10 cellular contexts compared by ENCODE assay signal in the genomic region with DNA sequence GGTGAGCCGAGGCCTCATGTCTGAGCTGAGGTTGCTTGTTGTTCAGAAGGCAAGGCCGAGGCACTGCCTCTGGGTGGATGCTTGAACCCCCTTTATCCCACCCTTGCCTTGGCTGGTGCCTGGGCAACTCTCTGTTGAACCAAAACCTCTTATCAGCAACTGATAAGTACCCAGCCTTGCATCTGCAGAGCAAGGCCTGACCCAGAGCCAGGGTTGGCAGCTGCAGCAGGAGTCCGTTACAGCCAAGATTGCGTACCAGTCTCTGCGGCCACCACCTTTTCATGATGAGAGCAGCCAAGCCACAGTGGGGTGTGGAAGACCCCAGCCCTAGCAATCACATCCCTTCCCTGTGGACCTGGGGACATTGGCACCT.
DNase-seq lines count a peak whose midpoint lies in the region; ATAC-seq, FAIRE-seq and TF ChIP-seq lines count a peak whose summit lies in the region.
"Had no signal": no experiment of that assay in that cellular context is flagged by ENCODE, and none has a peak within 500 bp of the region (broad histone marks: within the 10 kb centered on the region; RNA-seq: fewer than 3 reads in every experiment).

No MANE protein-coding gene starts in this region.

- H3K36me3 Mint-ChIP-seq in stimulated activated naive CD8-positive, alpha-beta T cell treated with anti-CD3 and anti-CD28 coated beads, Interleukin-15, Interleukin-2, amounts not matched to agents 100 ng/mL and 50 ng/mL, for 24 hours (ENCODE audit: low read depth) = no peaks in the 10 kb centered on the region

- ATAC-seq in stimulated activated naive CD8-positive, alpha-beta T cell treated with anti-CD3 and anti-CD28 coated beads, Interleukin-15, Interleukin-2, amounts not matched to agents 100 U/mL and 50 U/mL, for 24 hours = no peak
- ATAC-seq in K562 = no peak

- H3K9me3 Mint-ChIP-seq in stimulated activated naive CD8-positive, alpha-beta T cell treated with anti-CD3 and anti-CD28 coated beads, Interleukin-15, Interleukin-2, amounts not matched to agents 100 ng/mL and 50 ng/mL, for 24 hours = no peaks in the 10 kb centered on the region

- H4K8ac ChIP-seq in mesendoderm (ENCODE audit: low read depth, low read length) = no peak overlapping the region

- H3K9me3 ChIP-seq in K562 (replicated peaks; ENCODE audit: control insufficient read depth, insufficient read depth, low read depth, low read length) (no peaks in the 10 kb centered on the region), ovary (no peaks in the 10 kb centered on the region)

- peak overlapping the region; percentile 31 for H3K56ac ChIP-seq in mesendoderm (ENCODE audit: low read length)

- peak overlapping the region; percentile 71; the same call in 1 of the 3 replicates for H3K27ac ChIP-seq in K562 (ENCODE audit: extremely low read depth, low read depth, low read length)
- H3K27ac ChIP-seq in mesendoderm (ENCODE audit: low read depth, low read length) = no peak overlapping the region
- no peak overlapping the region for H3K27ac ChIP-seq in ovary

- H3K9ac ChIP-seq in K562 (ENCODE audit: insufficient read depth in 1 of 2, low read depth in 2 of 2, low read length in 2 of 2) (peak overlapping the region; percentile 65 to 84; a peak in 3 of 4 replicates), mesendoderm (ENCODE audit: low read length) (no peak overlapping the region)

- DNase-seq in stimulated activated naive CD8-positive, alpha-beta T cell treated with anti-CD3 and anti-CD28 coated beads, Interleukin-15, Interleukin-2, amounts not matched to agents 100 U/mL and 50 U/mL, for 24 hours = no peak
- DNase-seq in K562 (ENCODE audit: extremely low read depth in 1 of 4, low spot score in 3 of 4) (no peak), mesendoderm (peak; percentile 35), cerebellar nuclear complex (lab: John Stamatoyannopoulos, UW) (no peak), AG08396 (ENCODE audit: low spot score) (no peak), ovary (no peak)
- no peak for DNase-seq in activated CD4-positive, CD25-positive, alpha-beta regulatory T cell treated with anti-CD3 and anti-CD28 coated beads, Interleukin-2, amount 50 U/mL, for 72 hours
- DNase-seq: NCI-H2227 treated with DMSO at 0.1 percent for 48 hours, SHP77 had no signal

- BruUV-seq in K562 (replicated peaks; lab: Mats Ljungman, UMichigan) = no TSS peak

- WGBS in K562 (ENCODE audit: insufficient coverage, low coverage, missing lambda C conversion rate) = 86% methylated on average over 4 of the region's 5 CpGs
- WGBS in mesendoderm (ENCODE audit: extremely low coverage, insufficient coverage, low lambda C conversion rate) = no CpG with 5 or more reads among the region's 5 CpGs
- WGBS in ovary, 3 donors = 92 to 99% (median 94%) methylated on average over 5 of the region's 5 CpGs

- TF ChIP-seq EP300 in K562 (IDR thresholded peaks at IDR 0.05; ENCODE audit: low read length) (no peak), ovary (IDR thresholded peaks at IDR 0.05) (no peak)

- intact Hi-C loops in K562 (cut with micrococcal nuclease) = loop anchor here (5.0 kb wide), 1 partner anchor 52 kb away; no protein-coding TSS in a partner anchor
- intact Hi-C loops in ovary (cut with DNase I) = no loop called here

- H2AK5ac ChIP-seq in mesendoderm (ENCODE audit: low read length) = no peak overlapping the region

- no peak overlapping the region for H3K4ac ChIP-seq in mesendoderm (ENCODE audit: low read depth, low read length)

- no peaks in the 10 kb centered on the region for H3K27me3 ChIP-seq in K562 (ENCODE audit: control insufficient read depth in 2 of 2, insufficient read depth in 2 of 2, low read length in 2 of 2)
- H3K27me3 ChIP-seq in mesendoderm (ENCODE audit: insufficient read depth, low read length, poor library complexity) = no peaks in the 10 kb centered on the region
- no peaks in the 10 kb centered on the region for H3K27me3 ChIP-seq in ovary

- H3K9me1 ChIP-seq in K562 (ENCODE audit: control insufficient read depth, insufficient read depth, low read length) = peaks cover 15% of the 10 kb centered on the region

- H3K4me3 Mint-ChIP-seq in stimulated activated naive CD8-positive, alpha-beta T cell treated with anti-CD3 and anti-CD28 coated beads, Interleukin-15, Interleukin-2, amounts not matched to agents 100 ng/mL and 50 ng/mL, for 24 hours = peak overlapping the region; percentile 89

- in situ Hi-C loops in K562 (cut with MboI) = loop anchor here (10.0 kb wide), 1 partner anchor 495 kb away; no protein-coding TSS in a partner anchor

- FAIRE-seq in K562 (lab: Jason Lieb, UNC) = no peak

- H3K4me1 Mint-ChIP-seq in stimulated activated naive CD8-positive, alpha-beta T cell treated with anti-CD3 and anti-CD28 coated beads, Interleukin-15, Interleukin-2, amounts not matched to agents 100 ng/mL and 50 ng/mL, for 24 hours (ENCODE audit: low read depth) = peaks cover 73% of the 10 kb centered on the region

- H4K20me1 ChIP-seq in K562 (replicated peaks; ENCODE audit: control insufficient read depth, insufficient read depth, low read length) = peaks cover 3% of the 10 kb centered on the region; the same call in 1 of the 2 replicates

- H2BK120ac ChIP-seq in mesendoderm (ENCODE audit: low read depth, low read length) = no peak overlapping the region

- H2BK5ac ChIP-seq in mesendoderm (ENCODE audit: low read length) = no peak overlapping the region

- H3K18ac ChIP-seq in mesendoderm (ENCODE audit: low read length) = no peak overlapping the region

- H3K4me3 ChIP-seq in K562 = no peak overlapping the region
- no peak overlapping the region for H3K4me3 ChIP-seq in mesendoderm (ENCODE audit: low read length)
- no peak overlapping the region for H3K4me3 ChIP-seq in ovary

- no peak for TF ChIP-seq RAD21 in K562 (CRISPR knock-in tag; conservative IDR thresholded peaks at IDR 0.05 in 1 of 2, IDR thresholded peaks at IDR 0.05 in 1 of 2)

- TF ChIP-seq POLR2A in K562 (conservative IDR thresholded peaks at IDR 0.05) (no peak), ovary (IDR thresholded peaks at IDR 0.05) (no peak)

- H3K36me3 ChIP-seq in K562 (ENCODE audit: control insufficient read depth, insufficient read depth, low read length) (no peaks in the 10 kb centered on the region), mesendoderm (ENCODE audit: control insufficient read depth, insufficient read depth, low read length) (no peaks in the 10 kb centered on the region), ovary (no peaks in the 10 kb centered on the region)

- H3K79me2 ChIP-seq in K562 (ENCODE audit: control insufficient read depth, insufficient read depth, low read length) (peaks cover 9% of the 10 kb centered on the region; the same call in 1 of the 3 replicates), mesendoderm (ENCODE audit: control insufficient read depth, insufficient read depth, low read length) (no peaks in the 10 kb centered on the region)

- CTCF ChIA-PET in K562 (lab: Yijun Ruan, JAX; ENCODE audit: low intra/inter-chr PET ratio) = no interaction called here

- peak overlapping the region; percentile 99 for H3K27ac Mint-ChIP-seq in stimulated activated naive CD8-positive, alpha-beta T cell treated with anti-CD3 and anti-CD28 coated beads, Interleukin-15, Interleukin-2, amounts not matched to agents 100 ng/mL and 50 ng/mL, for 24 hours

- H3K4me1 ChIP-seq in K562 (replicated peaks in 1 of 2; ENCODE audit: control insufficient read depth in 2 of 2, insufficient read depth in 2 of 2, low read length in 2 of 2) = peaks cover 27 to 42% of the 10 kb centered on the region in 2 experiments
- H3K4me1 ChIP-seq in mesendoderm (ENCODE audit: control insufficient read depth, low read depth, low read length) = peaks cover 2% of the 10 kb centered on the region
- no peaks in the 10 kb centered on the region for H3K4me1 ChIP-seq in ovary (ENCODE audit: insufficient read depth)

- no peak overlapping the region for H3K23ac ChIP-seq in mesendoderm (ENCODE audit: low read length)

- H3K4me2 ChIP-seq in K562 (ENCODE audit: insufficient read depth, low read length) (no peak overlapping the region; the same call in 1 of the 2 replicates), mesendoderm (ENCODE audit: low read length) (no peak overlapping the region)

- no peak overlapping the region for H4K5ac ChIP-seq in mesendoderm (ENCODE audit: low read length)

- H3K79me1 ChIP-seq in mesendoderm (ENCODE audit: low read length) = peaks cover 3% of the 10 kb centered on the region

- H3K27me3 Mint-ChIP-seq in stimulated activated naive CD8-positive, alpha-beta T cell treated with anti-CD3 and anti-CD28 coated beads, Interleukin-15, Interleukin-2, amounts not matched to agents 100 ng/mL and 50 ng/mL, for 24 hours = no peaks in the 10 kb centered on the region

- TF ChIP-seq CTCF in K562 (IDR thresholded peaks at IDR 0.05 in 2 of 3, conservative IDR thresholded peaks at IDR 0.05 in 1 of 3; ENCODE audit: insufficient read depth in 2 of 3, low read depth in 1 of 3, low read length in 3 of 3) = no peak
- no peak for TF ChIP-seq CTCF in ovary (IDR thresholded peaks at IDR 0.05)

- no peak overlapping the region for H2BK15ac ChIP-seq in mesendoderm (replicated peaks; ENCODE audit: low read depth)

- no peak overlapping the region for H2AFZ ChIP-seq in K562 (ENCODE audit: low read depth, low read length)

- POLR2A ChIA-PET in K562 (lab: Yijun Ruan, JAX) = interaction anchor here (0.9 to 1.8 kb wide), 2 partner anchors 8 to 12 kb away, joined by 4 to 6 read pairs; no protein-coding TSS in a partner anchor

TF ChIP-seq in K562, 482 proteins besides CTCF, POLR2A, EP300 and RAD21 (continues in another document):
- TF ChIP-seq RCOR1 (IDR thresholded peaks at IDR 0.05; ENCODE audit: borderline replicate concordance in 1 of 2, low read depth in 2 of 2, low read length in 2 of 2) (0 out of 4 replicates have a peak, but pooled peaks of 1 of the 2 experiments have one; percentile 0), CBX1 (IDR thresholded peaks at IDR 0.05; ENCODE audit: low read depth) (no peak)
- TF ChIP-seq, protein P1, sequence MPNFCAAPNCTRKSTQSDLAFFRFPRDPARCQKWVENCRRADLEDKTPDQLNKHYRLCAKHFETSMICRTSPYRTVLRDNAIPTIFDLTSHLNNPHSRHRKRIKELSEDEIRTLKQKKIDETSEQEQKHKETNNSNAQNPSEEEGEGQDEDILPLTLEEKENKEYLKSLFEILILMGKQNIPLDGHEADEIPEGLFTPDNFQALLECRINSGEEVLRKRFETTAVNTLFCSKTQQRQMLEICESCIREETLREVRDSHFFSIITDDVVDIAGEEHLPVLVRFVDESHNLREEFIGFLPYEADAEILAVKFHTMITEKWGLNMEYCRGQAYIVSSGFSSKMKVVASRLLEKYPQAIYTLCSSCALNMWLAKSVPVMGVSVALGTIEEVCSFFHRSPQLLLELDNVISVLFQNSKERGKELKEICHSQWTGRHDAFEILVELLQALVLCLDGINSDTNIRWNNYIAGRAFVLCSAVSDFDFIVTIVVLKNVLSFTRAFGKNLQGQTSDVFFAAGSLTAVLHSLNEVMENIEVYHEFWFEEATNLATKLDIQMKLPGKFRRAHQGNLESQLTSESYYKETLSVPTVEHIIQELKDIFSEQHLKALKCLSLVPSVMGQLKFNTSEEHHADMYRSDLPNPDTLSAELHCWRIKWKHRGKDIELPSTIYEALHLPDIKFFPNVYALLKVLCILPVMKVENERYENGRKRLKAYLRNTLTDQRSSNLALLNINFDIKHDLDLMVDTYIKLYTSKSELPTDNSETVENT (CRISPR knock-in tag; IDR thresholded peaks at IDR 0.05) = no peak
